11 cellular contexts compared by ENCODE assay signal in genomic region chr1:91750398-91750996, GRCh38.
DNase-seq lines count a peak whose midpoint lies in the region; ATAC-seq and TF ChIP-seq lines count a peak whose summit lies in the region.
"Had no signal": no experiment of that assay in that cellular context is flagged by ENCODE, and none has a peak within 500 bp of the region (broad histone marks: within the 10 kb centered on the region; RNA-seq: fewer than 3 reads in every experiment).

No MANE protein-coding gene starts in this region.

- peaks cover 35 to 96% (median 52%) of the 10 kb centered on the region in 3 donors for H3K4me1 ChIP-seq in gastroesophageal sphincter

- POLR2A ChIA-PET in WTC11 (lab: Charles Lee) = no interaction called here
- POLR2A ChIA-PET in activated CD4-positive, alpha-beta T cell treated with anti-CD3 and anti-CD28 coated beads, Interleukin-2, amount 10 ng/mL, durations not matched to agents 7 days and 5 days (lab: Charles Lee) = no interaction called here

- H3K27ac Mint-ChIP-seq in WTC11 = no peak overlapping the region
- no peak overlapping the region for H3K27ac Mint-ChIP-seq in activated CD4-positive, alpha-beta T cell treated with anti-CD3 and anti-CD28 coated beads, Interleukin-2, amount 10 ng/mL, durations not matched to agents 7 days and 5 days

- no peak overlapping the region for H3K4me3 ChIP-seq in gastroesophageal sphincter

- H3K27ac ChIP-seq in C4-2B (peak overlapping the region; percentile 45; the same call in 1 of the 2 replicates), gastroesophageal sphincter (peak overlapping the region; percentile 71 to 81 (median 78))

- H3K9me3 Mint-ChIP-seq in WTC11 = peaks cover 19% of the 10 kb centered on the region
- peaks cover 33% of the 10 kb centered on the region for H3K9me3 Mint-ChIP-seq in activated CD4-positive, alpha-beta T cell treated with anti-CD3 and anti-CD28 coated beads, Interleukin-2, amount 10 ng/mL, durations not matched to agents 7 days and 5 days

- DNase-seq in WTC11 (ENCODE audit: low spot score) = no peak
- peak; percentile 47 for DNase-seq in renal cortical epithelial cell (ENCODE audit: low read depth)
- no peak for DNase-seq in activated gamma-delta T cell treated with Interleukin-2 at 50 U/mL for 16 hours
- DNase-seq in activated CD4-positive, alpha-beta T cell treated with anti-CD3 and anti-CD28 coated beads, Interleukin-2, amount 10 ng/mL, durations not matched to agents 7 days and 5 days = no peak
- no peak for DNase-seq in NCI-H2196 (lab: John Stamatoyannopoulos, UW; ENCODE audit: unreplicated experiment)
- DNase-seq in NCI-H187 treated with DMSO at 0.1 percent for 48 hours (lab: John Stamatoyannopoulos, UW) = no peak
- DNase-seq: activated CD4-positive, alpha-beta T cell treated with anti-CD3 and anti-CD28 coated beads, Interleukin-2, amount 50 U/mL, for 48 hours; activated naive CD4-positive, alpha-beta T cell; NCI-H1694 had no signal

- TF ChIP-seq POLR2A in gastroesophageal sphincter (IDR thresholded peaks at IDR 0.05) = no peak

- peaks cover 0 to 7% of the 10 kb centered on the region in 2 donors for H3K36me3 ChIP-seq in gastroesophageal sphincter

- no peaks in the 10 kb centered on the region for H3K9me3 ChIP-seq in gastroesophageal sphincter

- WGBS in gastroesophageal sphincter (ENCODE audit: low coverage in 1 of 2), 2 donors = 52 to 64% methylated on average over 4 of the region's 4 CpGs

- TF ChIP-seq EP300 in gastroesophageal sphincter (IDR thresholded peaks at IDR 0.05) = no peak

- TF ChIP-seq CTCF in C4-2B (conservative IDR thresholded peaks at IDR 0.05) (no peak), WTC11 (IDR thresholded peaks at IDR 0.05) (no peak), gastroesophageal sphincter (IDR thresholded peaks at IDR 0.05) (no peak)

- peak; percentile 60 for ATAC-seq in WTC11
- no peak for ATAC-seq in gastroesophageal sphincter

- H3K27me3 ChIP-seq in gastroesophageal sphincter = no peaks in the 10 kb centered on the region

- CTCF ChIA-PET in WTC11 (lab: Charles Lee) = interaction anchor here (0.5 to 1.5 kb wide), 3 partner anchors 9 to 239 kb away, joined by 3 to 4 read pairs (median 4); no protein-coding TSS in a partner anchor
- CTCF ChIA-PET in activated CD4-positive, alpha-beta T cell treated with anti-CD3 and anti-CD28 coated beads, Interleukin-2, amount 10 ng/mL, durations not matched to agents 7 days and 5 days (lab: Charles Lee) = interaction anchor here (1.0 kb wide), 1 partner anchor 30 kb away, joined by 4 read pairs; no protein-coding TSS in a partner anchor

- H3K4me1 Mint-ChIP-seq in WTC11 = peaks cover 19% of the 10 kb centered on the region
- H3K4me1 Mint-ChIP-seq in activated CD4-positive, alpha-beta T cell treated with anti-CD3 and anti-CD28 coated beads, Interleukin-2, amount 10 ng/mL, durations not matched to agents 7 days and 5 days = peaks cover 32% of the 10 kb centered on the region

- H3K27me3 Mint-ChIP-seq in WTC11 (ENCODE audit: low read depth) = peaks cover 3% of the 10 kb centered on the region; the same call in 1 of the 2 replicates
- H3K27me3 Mint-ChIP-seq in activated CD4-positive, alpha-beta T cell treated with anti-CD3 and anti-CD28 coated beads, Interleukin-2, amount 10 ng/mL, durations not matched to agents 7 days and 5 days = no peaks in the 10 kb centered on the region

- peaks cover 16% of the 10 kb centered on the region for H3K36me3 Mint-ChIP-seq in WTC11
- H3K36me3 Mint-ChIP-seq in activated CD4-positive, alpha-beta T cell treated with anti-CD3 and anti-CD28 coated beads, Interleukin-2, amount 10 ng/mL, durations not matched to agents 7 days and 5 days (ENCODE audit: low read depth) = peaks cover 42% of the 10 kb centered on the region

- H3K4me3 Mint-ChIP-seq in WTC11 = no peak overlapping the region
- no peak overlapping the region for H3K4me3 Mint-ChIP-seq in activated CD4-positive, alpha-beta T cell treated with anti-CD3 and anti-CD28 coated beads, Interleukin-2, amount 10 ng/mL, durations not matched to agents 7 days and 5 days

TF ChIP-seq in WTC11, 78 proteins besides CTCF, POLR2A, EP300 and RAD21:
- TF ChIP-seq, protein P1, sequence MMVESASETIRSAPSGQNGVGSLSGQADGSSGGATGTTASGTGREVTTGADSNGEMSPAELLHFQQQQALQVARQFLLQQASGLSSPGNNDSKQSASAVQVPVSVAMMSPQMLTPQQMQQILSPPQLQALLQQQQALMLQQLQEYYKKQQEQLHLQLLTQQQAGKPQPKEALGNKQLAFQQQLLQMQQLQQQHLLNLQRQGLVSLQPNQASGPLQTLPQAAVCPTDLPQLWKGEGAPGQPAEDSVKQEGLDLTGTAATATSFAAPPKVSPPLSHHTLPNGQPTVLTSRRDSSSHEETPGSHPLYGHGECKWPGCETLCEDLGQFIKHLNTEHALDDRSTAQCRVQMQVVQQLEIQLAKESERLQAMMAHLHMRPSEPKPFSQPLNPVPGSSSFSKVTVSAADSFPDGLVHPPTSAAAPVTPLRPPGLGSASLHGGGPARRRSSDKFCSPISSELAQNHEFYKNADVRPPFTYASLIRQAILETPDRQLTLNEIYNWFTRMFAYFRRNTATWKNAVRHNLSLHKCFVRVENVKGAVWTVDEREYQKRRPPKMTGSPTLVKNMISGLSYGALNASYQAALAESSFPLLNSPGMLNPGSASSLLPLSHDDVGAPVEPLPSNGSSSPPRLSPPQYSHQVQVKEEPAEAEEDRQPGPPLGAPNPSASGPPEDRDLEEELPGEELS (CRISPR knock-in tag; IDR thresholded peaks at IDR 0.05) = no peak
- no peak for TF ChIP-seq OVOL2 (CRISPR knock-in tag; IDR thresholded peaks at IDR 0.05; ENCODE audit: borderline replicate concordance)
- no peak for TF ChIP-seq ZBTB21 (CRISPR knock-in tag; IDR thresholded peaks at IDR 0.05; ENCODE audit: borderline replicate concordance)
- TF ChIP-seq, protein P2, sequence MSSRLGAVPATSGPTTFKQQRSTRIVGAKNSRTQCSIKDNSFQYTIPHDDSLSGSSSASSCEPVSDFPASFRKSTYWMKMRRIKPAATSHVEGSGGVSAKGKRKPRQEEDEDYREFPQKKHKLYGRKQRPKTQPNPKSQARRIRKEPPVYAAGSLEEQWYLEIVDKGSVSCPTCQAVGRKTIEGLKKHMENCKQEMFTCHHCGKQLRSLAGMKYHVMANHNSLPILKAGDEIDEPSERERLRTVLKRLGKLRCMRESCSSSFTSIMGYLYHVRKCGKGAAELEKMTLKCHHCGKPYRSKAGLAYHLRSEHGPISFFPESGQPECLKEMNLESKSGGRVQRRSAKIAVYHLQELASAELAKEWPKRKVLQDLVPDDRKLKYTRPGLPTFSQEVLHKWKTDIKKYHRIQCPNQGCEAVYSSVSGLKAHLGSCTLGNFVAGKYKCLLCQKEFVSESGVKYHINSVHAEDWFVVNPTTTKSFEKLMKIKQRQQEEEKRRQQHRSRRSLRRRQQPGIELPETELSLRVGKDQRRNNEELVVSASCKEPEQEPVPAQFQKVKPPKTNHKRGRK (CRISPR knock-in tag; IDR thresholded peaks at IDR 0.05; ENCODE audit: borderline replicate concordance) = no peak
- TF ChIP-seq, protein P3, sequence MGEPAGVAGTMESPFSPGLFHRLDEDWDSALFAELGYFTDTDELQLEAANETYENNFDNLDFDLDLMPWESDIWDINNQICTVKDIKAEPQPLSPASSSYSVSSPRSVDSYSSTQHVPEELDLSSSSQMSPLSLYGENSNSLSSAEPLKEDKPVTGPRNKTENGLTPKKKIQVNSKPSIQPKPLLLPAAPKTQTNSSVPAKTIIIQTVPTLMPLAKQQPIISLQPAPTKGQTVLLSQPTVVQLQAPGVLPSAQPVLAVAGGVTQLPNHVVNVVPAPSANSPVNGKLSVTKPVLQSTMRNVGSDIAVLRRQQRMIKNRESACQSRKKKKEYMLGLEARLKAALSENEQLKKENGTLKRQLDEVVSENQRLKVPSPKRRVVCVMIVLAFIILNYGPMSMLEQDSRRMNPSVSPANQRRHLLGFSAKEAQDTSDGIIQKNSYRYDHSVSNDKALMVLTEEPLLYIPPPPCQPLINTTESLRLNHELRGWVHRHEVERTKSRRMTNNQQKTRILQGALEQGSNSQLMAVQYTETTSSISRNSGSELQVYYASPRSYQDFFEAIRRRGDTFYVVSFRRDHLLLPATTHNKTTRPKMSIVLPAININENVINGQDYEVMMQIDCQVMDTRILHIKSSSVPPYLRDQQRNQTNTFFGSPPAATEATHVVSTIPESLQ (CRISPR knock-in tag; IDR thresholded peaks at IDR 0.05) = no peak
